25 cellular contexts compared by ENCODE assay signal in genomic region chr5:17206021-17206420, GRCh38.
"Had no signal": no experiment of that assay in that cellular context is flagged by ENCODE, and none has a peak within 500 bp of the region (broad histone marks: within the 10 kb centered on the region; RNA-seq: fewer than 3 reads in every experiment).

No MANE protein-coding gene starts in this region.

- FAIRE-seq: endometrium, frontal cortex had no signal

- H3K27ac Mint-ChIP-seq: effector memory CD8-positive, alpha-beta T cell; immature natural killer cell; naive thymus-derived CD8-positive, alpha-beta T cell; nephron progenitor cell had no signal

- H3K36me3 Mint-ChIP-seq: immature natural killer cell; naive thymus-derived CD8-positive, alpha-beta T cell had no signal

- H3K27me3 ChIP-seq: right atrium auricular region, thyroid gland had no signal

- ATAC-seq: effector memory CD8-positive, alpha-beta T cell; left colon; left ventricle myocardium superior; lower lobe of right lung; naive thymus-derived CD8-positive, alpha-beta T cell; sciatic nerve had no signal

- H3K4me3 ChIP-seq: lower lobe of right lung, prostate gland, right atrium auricular region, smooth muscle cell, stomach, thyroid gland had no signal

- H3K9me3 ChIP-seq: lower lobe of right lung, prostate gland, right atrium auricular region, stomach, thyroid gland had no signal

- DNase-seq: effector memory CD8-positive, alpha-beta T cell; hypothalamus; immature natural killer cell; islet precursor cell; kidney glomerular epithelial cell; left colon; left ventricle myocardium superior; lower lobe of right lung; naive thymus-derived CD8-positive, alpha-beta T cell; nephron progenitor cell; nucleus accumbens; stimulated activated CD4-positive, alpha-beta T cell treated with anti-CD3 and anti-CD28 coated beads, Interleukin-12 subunit alpha, Interleukin-12 subunit beta, amount 100 ng/mL, for 4 hours; stimulated activated CD4-positive, alpha-beta T cell treated with anti-CD3 and anti-CD28 coated beads, Interleukin-1b, Interleukin-23, amount 100 ng/mL, for 48 hours; stimulated activated CD4-positive, alpha-beta T cell treated with anti-CD3 and anti-CD28 coated beads, Interleukin-4, amount 100 ng/mL, for 1 hour; stimulated activated CD8-positive, alpha-beta memory T cell treated with anti-CD3 and anti-CD28 coated beads, Interleukin-4, amount 100 ng/mL, for 48 hours; stimulated activated naive CD4-positive, alpha-beta T cell treated with Interleukin-2 at 50 U/mL for 16 hours; stomach; thyroid gland; trophoblast cell had no signal

- H3K36me3 ChIP-seq: lower lobe of right lung, prostate gland, right atrium auricular region, stomach, thyroid gland had no signal

- H3K27ac ChIP-seq: lower lobe of right lung, prostate gland, right atrium auricular region, stomach, thyroid gland had no signal

- H3K4me1 ChIP-seq: lower lobe of right lung, prostate gland, right atrium auricular region, stomach, thyroid gland had no signal

- H3K4me3 Mint-ChIP-seq: effector memory CD8-positive, alpha-beta T cell; immature natural killer cell; naive thymus-derived CD8-positive, alpha-beta T cell; nephron progenitor cell had no signal

- H3K27me3 Mint-ChIP-seq: effector memory CD8-positive, alpha-beta T cell had no signal

- H3K4me2 ChIP-seq: smooth muscle cell had no signal

- H3K4me1 Mint-ChIP-seq: immature natural killer cell had no signal
